ENCODE assay signal across 22 cellular contexts in the genomic region with DNA sequence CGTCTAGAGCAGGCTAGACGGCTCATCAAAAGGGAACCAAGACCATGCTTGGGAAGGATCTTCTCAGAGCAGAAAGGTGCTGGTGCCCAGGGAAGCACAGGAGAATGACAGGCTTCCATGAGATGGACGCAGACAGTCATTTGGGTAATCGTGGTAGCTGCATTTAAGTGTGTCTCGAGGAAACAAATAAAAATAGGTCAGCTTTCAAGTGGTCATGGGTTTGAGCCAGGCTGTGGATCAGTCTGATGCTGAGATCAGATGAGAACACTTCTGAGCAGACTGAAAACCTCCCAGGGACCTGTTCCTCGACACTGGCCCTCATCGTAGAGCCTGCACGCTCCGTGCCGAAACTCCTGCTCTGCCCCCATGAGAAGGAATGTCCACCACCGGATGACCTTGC. TPM values are rescaled to one million over a fixed set of nuclear protein-coding genes. Genes with fewer than 3 reads are reported as not detected.
DNase-seq lines count a peak whose midpoint lies in the region; ATAC-seq, FAIRE-seq and TF ChIP-seq lines count a peak whose summit lies in the region.
"Had no signal": no experiment of that assay in that cellular context is flagged by ENCODE, and none has a peak within 500 bp of the region (broad histone marks: within the 10 kb centered on the region; RNA-seq: fewer than 3 reads in every experiment).

No MANE protein-coding gene starts in this region.

- CTCF ChIA-PET in activated CD8-positive, alpha-beta memory T cell treated with anti-CD3 and anti-CD28 coated beads, Interleukin-2, amount 10 ng/mL, durations not matched to agents 7 days and 5 days (lab: Charles Lee): interaction anchor here (6.1 kb wide), 1 partner anchor 39 kb away, joined by 70 read pairs; no protein-coding TSS in a partner anchor

- H3K27me3 ChIP-seq in esophagus squamous epithelium: no peaks in the 10 kb centered on the region
- H3K27me3 ChIP-seq: transverse colon had no signal

- intact Hi-C loops in esophagus squamous epithelium (cut with DNase I): no loop called here

- peaks cover 69% of the 10 kb centered on the region for H3K4me1 Mint-ChIP-seq in activated CD8-positive, alpha-beta memory T cell treated with anti-CD3 and anti-CD28 coated beads, Interleukin-2, amount 10 ng/mL, durations not matched to agents 7 days and 5 days
- peaks cover 77% of the 10 kb centered on the region for H3K4me1 Mint-ChIP-seq in chondrocyte (ENCODE audit: low read depth)
- peaks cover 71% of the 10 kb centered on the region for H3K4me1 Mint-ChIP-seq in stimulated activated effector memory CD8-positive, alpha-beta T cell treated with anti-CD3 and anti-CD28 coated beads, Interleukin-12 subunit alpha, Interleukin-12 subunit beta, amount 100 ng/mL, for 72 hours

- TF ChIP-seq POLR2A in esophagus squamous epithelium (IDR thresholded peaks at IDR 0.05): no peak

- H3K9me3 Mint-ChIP-seq in activated CD8-positive, alpha-beta memory T cell treated with anti-CD3 and anti-CD28 coated beads, Interleukin-2, amount 10 ng/mL, durations not matched to agents 7 days and 5 days (ENCODE audit: low read depth): no peaks in the 10 kb centered on the region
- no peaks in the 10 kb centered on the region for H3K9me3 Mint-ChIP-seq in chondrocyte (ENCODE audit: low read depth)
- H3K9me3 Mint-ChIP-seq in stimulated activated effector memory CD8-positive, alpha-beta T cell treated with anti-CD3 and anti-CD28 coated beads, Interleukin-12 subunit alpha, Interleukin-12 subunit beta, amount 100 ng/mL, for 72 hours: no peaks in the 10 kb centered on the region
- H3K9me3 Mint-ChIP-seq: activated naive CD8-positive, alpha-beta T cell treated with anti-CD3 and anti-CD28 coated beads, Interleukin-2, amount 50 U/mL, for 24 hours had no signal

- no peaks in the 10 kb centered on the region for H3K9me3 ChIP-seq in esophagus squamous epithelium
- H3K9me3 ChIP-seq: SK-N-SH, transverse colon had no signal

- DNase-seq in activated CD8-positive, alpha-beta memory T cell treated with anti-CD3 and anti-CD28 coated beads, Interleukin-2, amount 10 ng/mL, durations not matched to agents 7 days and 5 days: no peak
- no peak for DNase-seq in activated CD8-positive, alpha-beta memory T cell treated with anti-CD3 and anti-CD28 coated beads for 24 hours
- peak; percentile 78 for DNase-seq in NCI-H1105 treated with DMSO at 0.1 percent for 48 hours (lab: John Stamatoyannopoulos, UW)
- no peak for DNase-seq in chondrocyte (ENCODE audit: low spot score)
- DNase-seq in stimulated activated effector memory CD8-positive, alpha-beta T cell treated with anti-CD3 and anti-CD28 coated beads, Interleukin-12 subunit alpha, Interleukin-12 subunit beta, amount 100 ng/mL, for 72 hours (ENCODE audit: low spot score in 2 of 2): no peak
- DNase-seq in esophagus squamous epithelium (lab: John Stamatoyannopoulos, UW): no peak
- no peak for DNase-seq in T-helper 9 cell
- DNase-seq in urothelium cell line (ENCODE audit: low spot score): no peak
- DNase-seq: activated CD4-positive, alpha-beta T cell treated with anti-CD3 and anti-CD28 coated beads for 48 hours; activated naive CD8-positive, alpha-beta T cell treated with anti-CD3 and anti-CD28 coated beads, Interleukin-2, amount 50 U/mL, for 24 hours; erythroblast; stimulated activated CD4-positive, alpha-beta T cell treated with anti-CD3 and anti-CD28 coated beads, Interleukin-12 subunit alpha, Interleukin-12 subunit beta, amount 100 ng/mL, for 4 hours; transverse colon had no signal

- H3K36me3 ChIP-seq in esophagus squamous epithelium: peaks cover 0 to 24% (median 7%) of the 10 kb centered on the region in 3 donors

- no peak for FAIRE-seq in urothelium cell line (lab: Jason Lieb, UNC)
- FAIRE-seq: A204.1, bronchial epithelial cell, GM19239, HepG2 had no signal

- TF ChIP-seq CTCF in chondrocyte (IDR thresholded peaks at IDR 0.05) (no peak), esophagus squamous epithelium (IDR thresholded peaks at IDR 0.05) (no peak)

- WGBS in esophagus squamous epithelium, 2 donors: 74 to 78% methylated on average over 7 to 11 of the region's 11 CpGs

- ATAC-seq in activated CD8-positive, alpha-beta memory T cell treated with anti-CD3 and anti-CD28 coated beads, Interleukin-2, amount 10 ng/mL, durations not matched to agents 7 days and 5 days: no peak
- ATAC-seq in stimulated activated effector memory CD8-positive, alpha-beta T cell treated with anti-CD3 and anti-CD28 coated beads, Interleukin-12 subunit alpha, Interleukin-12 subunit beta, amount 100 ng/mL, for 72 hours: no peak
- ATAC-seq: activated naive CD8-positive, alpha-beta T cell treated with anti-CD3 and anti-CD28 coated beads, Interleukin-2, amount 50 U/mL, for 24 hours; HepG2; Panc1 had no signal

- H3K27me3 Mint-ChIP-seq in activated CD8-positive, alpha-beta memory T cell treated with anti-CD3 and anti-CD28 coated beads, Interleukin-2, amount 10 ng/mL, durations not matched to agents 7 days and 5 days: no peaks in the 10 kb centered on the region
- no peaks in the 10 kb centered on the region for H3K27me3 Mint-ChIP-seq in chondrocyte (ENCODE audit: low read depth)
- H3K27me3 Mint-ChIP-seq: activated naive CD8-positive, alpha-beta T cell treated with anti-CD3 and anti-CD28 coated beads, Interleukin-2, amount 50 U/mL, for 24 hours; progenitor cell of endocrine pancreas had no signal

- H3K27ac Mint-ChIP-seq in activated CD8-positive, alpha-beta memory T cell treated with anti-CD3 and anti-CD28 coated beads, Interleukin-2, amount 10 ng/mL, durations not matched to agents 7 days and 5 days: peak overlapping the region; percentile 6
- peak overlapping the region; percentile 78 for H3K27ac Mint-ChIP-seq in chondrocyte (ENCODE audit: unreplicated experiment)
- H3K27ac Mint-ChIP-seq in stimulated activated effector memory CD8-positive, alpha-beta T cell treated with anti-CD3 and anti-CD28 coated beads, Interleukin-12 subunit alpha, Interleukin-12 subunit beta, amount 100 ng/mL, for 72 hours: peak overlapping the region; percentile 61
- H3K27ac Mint-ChIP-seq: activated naive CD8-positive, alpha-beta T cell treated with anti-CD3 and anti-CD28 coated beads, Interleukin-2, amount 50 U/mL, for 24 hours; progenitor cell of endocrine pancreas had no signal

- H3K4me3 ChIP-seq in esophagus squamous epithelium: no peak overlapping the region
- H3K4me3 ChIP-seq: lung, transverse colon had no signal

- H3K4me1 ChIP-seq in esophagus squamous epithelium: peaks cover 27 to 69% (median 42%) of the 10 kb centered on the region in 3 donors

- no peak overlapping the region for H3K4me3 Mint-ChIP-seq in activated CD8-positive, alpha-beta memory T cell treated with anti-CD3 and anti-CD28 coated beads, Interleukin-2, amount 10 ng/mL, durations not matched to agents 7 days and 5 days
- no peak overlapping the region for H3K4me3 Mint-ChIP-seq in chondrocyte (ENCODE audit: unreplicated experiment)
- H3K4me3 Mint-ChIP-seq in stimulated activated effector memory CD8-positive, alpha-beta T cell treated with anti-CD3 and anti-CD28 coated beads, Interleukin-12 subunit alpha, Interleukin-12 subunit beta, amount 100 ng/mL, for 72 hours: no peak overlapping the region
- H3K4me3 Mint-ChIP-seq: activated naive CD8-positive, alpha-beta T cell treated with anti-CD3 and anti-CD28 coated beads, Interleukin-2, amount 50 U/mL, for 24 hours had no signal

- H3K27ac ChIP-seq in esophagus squamous epithelium: no peak overlapping the region
- H3K27ac ChIP-seq: C4-2B had no signal

- peaks cover 22% of the 10 kb centered on the region for H3K36me3 Mint-ChIP-seq in activated CD8-positive, alpha-beta memory T cell treated with anti-CD3 and anti-CD28 coated beads, Interleukin-2, amount 10 ng/mL, durations not matched to agents 7 days and 5 days
- peaks cover 6% of the 10 kb centered on the region for H3K36me3 Mint-ChIP-seq in chondrocyte (ENCODE audit: low read depth)
- H3K36me3 Mint-ChIP-seq in stimulated activated effector memory CD8-positive, alpha-beta T cell treated with anti-CD3 and anti-CD28 coated beads, Interleukin-12 subunit alpha, Interleukin-12 subunit beta, amount 100 ng/mL, for 72 hours: peaks cover 83% of the 10 kb centered on the region

RNA-seq across cellular contexts. Expression of a gene that starts 4.7 kb away (rescaled TPM):
- 100 to 1,000 TPM; 109 to 119 TPM for total RNA-seq in activated CD8-positive, alpha-beta memory T cell treated with anti-CD3 and anti-CD28 coated beads, Interleukin-2, amount 10 ng/mL, durations not matched to agents 7 days and 5 days
- total RNA-seq in chondrocyte (49.3 to 106 TPM (median 101 TPM) in 3 replicates), esophagus squamous epithelium (10 to 100 TPM; 22.7 to 35.7 (median 28.4) TPM)

Comparison
In these comparisons a context has a peak if more than half of its experiments do, and no peak if none do; other contexts are left out.
1. H3K27ac Mint-ChIP-seq: peak in every context shown above with its lines; median percentile 78 in chondrocyte; 61 in stimulated activated effector memory CD8-positive, alpha-beta T cell treated with anti-CD3 and anti-CD28 coated beads, Interleukin-12 subunit alpha, Interleukin-12 subunit beta, amount 100 ng/mL, for 72 hours; 6 in activated CD8-positive, alpha-beta memory T cell treated with anti-CD3 and anti-CD28 coated beads, Interleukin-2, amount 10 ng/mL, durations not matched to agents 7 days and 5 days.